In the genomic region with DNA sequence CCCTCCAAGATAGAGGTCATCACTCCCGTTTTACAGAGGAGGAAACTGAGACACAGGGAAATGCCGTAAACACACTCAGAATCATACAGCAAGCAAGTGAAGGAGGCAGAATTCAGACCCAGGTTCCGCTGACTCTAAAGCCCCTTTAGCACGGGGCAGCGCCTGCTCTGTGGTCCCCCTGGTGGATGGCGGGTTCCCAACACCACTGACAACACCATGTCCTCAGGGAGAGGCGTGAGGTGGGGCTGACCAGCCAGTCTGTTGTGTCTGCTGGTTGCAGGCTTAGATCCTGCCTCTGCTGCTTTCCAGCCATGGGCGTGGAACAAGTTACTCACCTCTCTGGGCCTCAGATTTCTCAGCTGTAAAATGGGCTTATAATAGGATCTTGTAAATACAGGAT, we compare ENCODE assay signal across 8 cellular contexts.
DNase-seq lines count a peak whose midpoint lies in the region; ATAC-seq, FAIRE-seq and TF ChIP-seq lines count a peak whose summit lies in the region.

No MANE protein-coding gene starts in this region.

- no peaks in the 10 kb centered on the region for H4K20me1 ChIP-seq in keratinocyte (ENCODE audit: control insufficient read depth, extremely low read depth, insufficient read depth, low read length)

- POLR2A ChIA-PET in HEK293T (lab: Yijun Ruan, JAX) = no interaction called here
- POLR2A ChIA-PET in CD8-positive, alpha-beta memory T cell (lab: Charles Lee) = no interaction called here

- DNase-seq in AG09319 (ENCODE audit: extremely low read depth, low read depth) (no peak), HEK293T (ENCODE audit: extremely low spot score) (peak; percentile 78), keratinocyte (ENCODE audit: low read depth, low spot score) (no peak), hippocampal formation (lab: John Stamatoyannopoulos, UW) (no peak), nucleus accumbens (lab: John Stamatoyannopoulos, UW) (no peak)
- no peak for DNase-seq in CD8-positive, alpha-beta memory T cell

- no peak overlapping the region for H2AFZ ChIP-seq in keratinocyte (ENCODE audit: control insufficient read depth, low read length)

- no peaks in the 10 kb centered on the region for H3K79me2 ChIP-seq in keratinocyte (ENCODE audit: control insufficient read depth, insufficient read depth, low read length)

- no peaks in the 10 kb centered on the region for H3K36me3 Mint-ChIP-seq in CD8-positive, alpha-beta memory T cell

- no peak for FAIRE-seq in keratinocyte (lab: Jason Lieb, UNC)

- H3K4me1 Mint-ChIP-seq in CD8-positive, alpha-beta memory T cell = no peaks in the 10 kb centered on the region

- no peak overlapping the region for H3K4me2 ChIP-seq in keratinocyte (ENCODE audit: control insufficient read depth, extremely low read depth, insufficient read depth, low read depth, low read length)

- CTCF ChIA-PET in HEK293T (lab: Yijun Ruan, JAX) = no interaction called here
- CTCF ChIA-PET in CD8-positive, alpha-beta memory T cell (lab: Charles Lee) = no interaction called here

- ATAC-seq in HG02973 (IDR thresholded peaks at IDR 0.05; ENCODE audit: unreplicated experiment) = no peak

- no peaks in the 10 kb centered on the region for H3K9me3 ChIP-seq in keratinocyte (ENCODE audit: control insufficient read depth, low read depth, low read length)
- no peaks in the 10 kb centered on the region for H3K9me3 ChIP-seq in CD8-positive, alpha-beta memory T cell (ENCODE audit: low read length)

- H3K4me1 ChIP-seq in keratinocyte (ENCODE audit: control insufficient read depth, extremely low read depth, insufficient read depth, low read length) = no peaks in the 10 kb centered on the region
- no peaks in the 10 kb centered on the region for H3K4me1 ChIP-seq in CD8-positive, alpha-beta memory T cell (ENCODE audit: insufficient read depth, low read length)

- H3K27ac Mint-ChIP-seq in CD8-positive, alpha-beta memory T cell = no peak overlapping the region

- dilution Hi-C loops in keratinocyte (cut with MboI; ENCODE audit: extremely low pct_ligation_motif_present, low sequenced_read_pairs) = no loop called here

- H3K27me3 ChIP-seq in keratinocyte (ENCODE audit: control insufficient read depth, extremely low read depth, insufficient read depth, low read length) = peaks cover 24% of the 10 kb centered on the region
- H3K27me3 ChIP-seq in CD8-positive, alpha-beta memory T cell (ENCODE audit: insufficient read depth, low read length, poor library complexity, severe bottlenecking) = no peaks in the 10 kb centered on the region

- no peaks in the 10 kb centered on the region for H3K36me3 ChIP-seq in keratinocyte (ENCODE audit: control insufficient read depth in 2 of 2, extremely low read depth in 1 of 2, insufficient read depth in 2 of 2, low read length in 2 of 2)
- no peaks in the 10 kb centered on the region for H3K36me3 ChIP-seq in CD8-positive, alpha-beta memory T cell (ENCODE audit: insufficient read depth, low read length)

- peaks cover 11 to 37% of the 10 kb centered on the region in 2 donors for H3K27me3 Mint-ChIP-seq in CD8-positive, alpha-beta memory T cell

- H3K9me1 ChIP-seq in keratinocyte (ENCODE audit: control insufficient read depth, extremely low read depth, insufficient read depth, low read length) = no peaks in the 10 kb centered on the region

- H3K9me3 Mint-ChIP-seq in CD8-positive, alpha-beta memory T cell = no peaks in the 10 kb centered on the region

- no peak overlapping the region for H3K4me3 Mint-ChIP-seq in CD8-positive, alpha-beta memory T cell

- no peak overlapping the region for H3K4me3 ChIP-seq in WI38 (ENCODE audit: low read depth, low read length)
- no peak overlapping the region for H3K4me3 ChIP-seq in keratinocyte (ENCODE audit: control insufficient read depth in 2 of 3, extremely low read depth in 1 of 3, insufficient read depth in 2 of 3, low read depth in 1 of 3, low read length in 3 of 3)
- no peak overlapping the region for H3K4me3 ChIP-seq in CD8-positive, alpha-beta memory T cell (ENCODE audit: low read length)

- TF ChIP-seq CTCF in AG09319 (IDR thresholded peaks at IDR 0.05; ENCODE audit: low read depth, low read length) (peak; percentile 30), WI38 (IDR thresholded peaks at IDR 0.05; ENCODE audit: low read depth, low read length) (peak; percentile 51), keratinocyte (optimal IDR thresholded peaks at IDR 0.05 in 1 of 3, IDR thresholded peaks at IDR 0.05 in 1 of 3, conservative IDR thresholded peaks at IDR 0.05 in 1 of 3; ENCODE audit: extremely low read depth in 1 of 3, insufficient read depth in 2 of 3, low read length in 3 of 3) (peak; percentile 35 to 60 (median 51))

- H3K27ac ChIP-seq in keratinocyte (ENCODE audit: control insufficient read depth, insufficient read depth, low read length) = no peak overlapping the region
- H3K27ac ChIP-seq in CD8-positive, alpha-beta memory T cell (ENCODE audit: low read depth, low read length) = no peak overlapping the region

- H3K9ac ChIP-seq in keratinocyte (ENCODE audit: control insufficient read depth, extremely low read depth, insufficient read depth, low read length) = no peak overlapping the region

TF ChIP-seq in HEK293T, 16 proteins besides CTCF, POLR2A, EP300 and RAD21:
- TF ChIP-seq FOXK2 (IDR thresholded peaks at IDR 0.05) (no peak), SP1 (IDR thresholded peaks at IDR 0.05) (no peak), BHLHE40 (IDR thresholded peaks at IDR 0.05; ENCODE audit: borderline replicate concordance) (no peak), ZNF384 (IDR thresholded peaks at IDR 0.05) (no peak), CTBP1 (IDR thresholded peaks at IDR 0.05; ENCODE audit: borderline replicate concordance) (no peak), NFRKB (IDR thresholded peaks at IDR 0.05) (no peak), ARNT (IDR thresholded peaks at IDR 0.05) (no peak), SUZ12 (IDR thresholded peaks at IDR 0.05) (no peak), FOXA1 (IDR thresholded peaks at IDR 0.05) (no peak), FOXM1 (IDR thresholded peaks at IDR 0.05; ENCODE audit: borderline replicate concordance) (no peak), HDGF (IDR thresholded peaks at IDR 0.05; ENCODE audit: borderline replicate concordance) (no peak), TARDBP (IDR thresholded peaks at IDR 0.05) (no peak), L3MBTL2 (conservative IDR thresholded peaks at IDR 0.05) (no peak), ELF4 (IDR thresholded peaks at IDR 0.05) (no peak), LEF1 (IDR thresholded peaks at IDR 0.05; ENCODE audit: borderline replicate concordance) (no peak)
- TF ChIP-seq, protein P1, sequence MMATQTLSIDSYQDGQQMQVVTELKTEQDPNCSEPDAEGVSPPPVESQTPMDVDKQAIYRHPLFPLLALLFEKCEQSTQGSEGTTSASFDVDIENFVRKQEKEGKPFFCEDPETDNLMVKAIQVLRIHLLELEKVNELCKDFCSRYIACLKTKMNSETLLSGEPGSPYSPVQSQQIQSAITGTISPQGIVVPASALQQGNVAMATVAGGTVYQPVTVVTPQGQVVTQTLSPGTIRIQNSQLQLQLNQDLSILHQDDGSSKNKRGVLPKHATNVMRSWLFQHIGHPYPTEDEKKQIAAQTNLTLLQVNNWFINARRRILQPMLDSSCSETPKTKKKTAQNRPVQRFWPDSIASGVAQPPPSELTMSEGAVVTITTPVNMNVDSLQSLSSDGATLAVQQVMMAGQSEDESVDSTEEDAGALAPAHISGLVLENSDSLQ (IDR thresholded peaks at IDR 0.05) = no peak
